Comparison of ENCODE assay signal across 11 cellular contexts in genomic region chr7:142508251-142508650, GRCh38.
A peak's percentile ranks its signal among the peaks of the same experiment; 100 is the strongest.
DNase-seq lines count a peak whose midpoint lies in the region; ATAC-seq and TF ChIP-seq lines count a peak whose summit lies in the region.
"Had no signal": no experiment of that assay in that cellular context is flagged by ENCODE, and none has a peak within 500 bp of the region (broad histone marks: within the 10 kb centered on the region; RNA-seq: fewer than 3 reads in every experiment).

No MANE protein-coding gene starts in this region.

- ATAC-seq in activated T-cell treated with anti-CD3 and anti-CD28 coated beads, Interleukin-2, amount 50 U/mL, for 72 hours (replicated peaks in 1 of 2): peak; percentile 19 to 22
- ATAC-seq in T-cell (replicated peaks in 1 of 4): peak; percentile 59 to 80 (median 70)

- CTCF ChIA-PET in T-cell (lab: Charles Lee): interaction anchor here (0.7 to 2.8 kb wide), 5 partner anchors 10 to 728 kb away, joined by 3 to 9 read pairs (median 4); no protein-coding TSS in a partner anchor

- H3K9me3 ChIP-seq in stomach (no peaks in the 10 kb centered on the region), Karpas-422 (ENCODE audit: low read length) (no peaks in the 10 kb centered on the region)
- H3K9me3 ChIP-seq: esophagus muscularis mucosa had no signal

- no peak overlapping the region for H3K4me2 ChIP-seq in Karpas-422 (ENCODE audit: low read depth, low read length, poor library complexity, severe bottlenecking)

- TF ChIP-seq POLR2A in stomach (IDR thresholded peaks at IDR 0.05): no peak

- H3K79me2 ChIP-seq in Karpas-422 (ENCODE audit: low read length): no peaks in the 10 kb centered on the region

- POLR2A ChIA-PET in T-cell (lab: Charles Lee): interaction anchor here (0.6 to 0.7 kb wide), 3 partner anchors 10 to 996 kb away, joined by 3 to 4 read pairs (median 4); no protein-coding TSS in a partner anchor

- H3K9me3 Mint-ChIP-seq in activated T-cell treated with anti-CD3 and anti-CD28 coated beads, Interleukin-2, amount 50 U/mL, for 72 hours: no peaks in the 10 kb centered on the region
- no peaks in the 10 kb centered on the region for H3K9me3 Mint-ChIP-seq in T-cell

- no peak overlapping the region for H3K9ac ChIP-seq in Karpas-422 (ENCODE audit: low read length)

- H3K27me3 Mint-ChIP-seq in activated T-cell treated with anti-CD3 and anti-CD28 coated beads, Interleukin-2, amount 50 U/mL, for 72 hours (ENCODE audit: low read depth): no peaks in the 10 kb centered on the region
- no peaks in the 10 kb centered on the region for H3K27me3 Mint-ChIP-seq in T-cell

- H3K27me3 ChIP-seq in stomach (peaks cover 0 to 31% (median 0%) of the 10 kb centered on the region in 3 donors), Karpas-422 (ENCODE audit: low read length) (no peaks in the 10 kb centered on the region)

- no peak for TF ChIP-seq EP300 in stomach (IDR thresholded peaks at IDR 0.05)

- no peak for TF ChIP-seq CTCF in fibroblast of mammary gland (conservative IDR thresholded peaks at IDR 0.05; ENCODE audit: control insufficient read depth, insufficient read depth, low read depth, low read length)
- TF ChIP-seq CTCF in stomach (IDR thresholded peaks at IDR 0.05): no peak

- H4K20me1 ChIP-seq in Karpas-422 (ENCODE audit: insufficient read depth, low read depth, low read length): no peaks in the 10 kb centered on the region

- no peak for DNase-seq in activated T-cell treated with anti-CD3 and anti-CD28 coated beads, Interleukin-2, amount 50 U/mL, for 72 hours
- DNase-seq in activated T-cell treated with anti-CD3 and anti-CD28 coated beads for 4 hours: no peak
- DNase-seq in T-cell: peak in 2 of 34 experiments; percentile 21 to 33
- DNase-seq in fibroblast of mammary gland (ENCODE audit: low read depth): peak; percentile 23
- peak; percentile 42 for DNase-seq in stomach
- no peak for DNase-seq in NCI-H1417 treated with DMSO at 0.1 percent for 48 hours (lab: John Stamatoyannopoulos, UW)
- no peak for DNase-seq in Karpas-422
- DNase-seq in dedifferentiated amniotic fluid mesenchymal stem cell (ENCODE audit: extremely low spot score): no peak
- DNase-seq: GOT3, NCI-H510A had no signal

- no peak overlapping the region for H3K4me3 ChIP-seq in fibroblast of mammary gland (ENCODE audit: control insufficient read depth, low read depth, low read length)
- H3K4me3 ChIP-seq in stomach: no peak overlapping the region
- no peak overlapping the region for H3K4me3 ChIP-seq in Karpas-422 (ENCODE audit: low read length)
- H3K4me3 ChIP-seq: esophagus muscularis mucosa had no signal

- H3K36me3 Mint-ChIP-seq in activated T-cell treated with anti-CD3 and anti-CD28 coated beads, Interleukin-2, amount 50 U/mL, for 72 hours (ENCODE audit: insufficient read depth in 2 of 2): no peaks in the 10 kb centered on the region
- H3K36me3 Mint-ChIP-seq in T-cell: peaks cover 3% of the 10 kb centered on the region

- no peaks in the 10 kb centered on the region for H3K4me1 ChIP-seq in stomach
- peaks cover 4% of the 10 kb centered on the region for H3K4me1 ChIP-seq in Karpas-422 (ENCODE audit: low read length)
- H3K4me1 ChIP-seq: esophagus muscularis mucosa had no signal

- peaks cover 18% of the 10 kb centered on the region for H3K4me1 Mint-ChIP-seq in activated T-cell treated with anti-CD3 and anti-CD28 coated beads, Interleukin-2, amount 50 U/mL, for 72 hours (ENCODE audit: low read depth)
- peaks cover 31 to 47% (median 47%) of the 10 kb centered on the region in 3 donors for H3K4me1 Mint-ChIP-seq in T-cell

- WGBS in stomach, 5 donors: 50 to 66% (median 52%) methylated on average over 4 of the region's 4 CpGs

- H3K27ac ChIP-seq in stomach (peak overlapping the region in 2 of 5 donors; percentile 22 to 68), Karpas-422 (ENCODE audit: low read length) (no peak overlapping the region)
- H3K27ac ChIP-seq: esophagus muscularis mucosa had no signal

- H3K27ac Mint-ChIP-seq in activated T-cell treated with anti-CD3 and anti-CD28 coated beads, Interleukin-2, amount 50 U/mL, for 72 hours: no peak overlapping the region
- H3K27ac Mint-ChIP-seq in T-cell: peak overlapping the region; percentile 89 to 91

- no peak overlapping the region for H2AFZ ChIP-seq in Karpas-422 (ENCODE audit: low read length)

- H3K4me3 Mint-ChIP-seq in activated T-cell treated with anti-CD3 and anti-CD28 coated beads, Interleukin-2, amount 50 U/mL, for 72 hours: no peak overlapping the region
- peak overlapping the region in 1 of 3 donors; percentile 51 for H3K4me3 Mint-ChIP-seq in T-cell

- intact Hi-C loops in stomach (cut with DNase I; ENCODE audit: low total_unique reads): no loop called here

- no peaks in the 10 kb centered on the region for H3K9me2 ChIP-seq in Karpas-422 (replicated peaks; ENCODE audit: insufficient read depth, low read length)

- H3K36me3 ChIP-seq in stomach: no peaks in the 10 kb centered on the region
- no peaks in the 10 kb centered on the region for H3K36me3 ChIP-seq in Karpas-422 (ENCODE audit: insufficient read depth, low read length)
- H3K36me3 ChIP-seq: esophagus muscularis mucosa had no signal

Comparison
In these comparisons a context has a peak if more than half of its experiments do, and no peak if none do; other contexts are left out.
1. DNase-seq: peak in fibroblast of mammary gland (single experiment) and stomach (single experiment); none in activated T-cell treated with anti-CD3 and anti-CD28 coated beads, Interleukin-2, amount 50 U/mL, for 72 hours (0 of 2), activated T-cell treated with anti-CD3 and anti-CD28 coated beads for 4 hours (single experiment), NCI-H1417 treated with DMSO at 0.1 percent for 48 hours (single experiment), Karpas-422 (single experiment) and dedifferentiated amniotic fluid mesenchymal stem cell (single experiment).